Comparison of ENCODE assay signal across 10 cellular contexts in genomic region chr6:42316390-42316970, GRCh38.
A peak's percentile ranks its signal among the peaks of the same experiment; 100 is the strongest.
DNase-seq lines count a peak whose midpoint lies in the region; ATAC-seq and TF ChIP-seq lines count a peak whose summit lies in the region.
"Had no signal": no experiment of that assay in that cellular context is flagged by ENCODE, and none has a peak within 500 bp of the region (broad histone marks: within the 10 kb centered on the region; RNA-seq: fewer than 3 reads in every experiment).

No MANE protein-coding gene starts in this region.

- H3K9me3 Mint-ChIP-seq in activated CD4-positive, alpha-beta memory T cell treated with anti-CD3 and anti-CD28 coated beads, Interleukin-2, amount 10 ng/mL, durations not matched to agents 7 days and 5 days, result no peaks in the 10 kb centered on the region

- no peak overlapping the region for H3K4me3 Mint-ChIP-seq in activated CD4-positive, alpha-beta memory T cell treated with anti-CD3 and anti-CD28 coated beads, Interleukin-2, amount 10 ng/mL, durations not matched to agents 7 days and 5 days

- peaks cover 7 to 48% of the 10 kb centered on the region in 2 donors for H3K4me1 ChIP-seq in left lung

- no peak overlapping the region for H3K4me3 ChIP-seq in left lung
- H3K4me3 ChIP-seq: skin epidermis had no signal

- H3K36me3 Mint-ChIP-seq in activated CD4-positive, alpha-beta memory T cell treated with anti-CD3 and anti-CD28 coated beads, Interleukin-2, amount 10 ng/mL, durations not matched to agents 7 days and 5 days (ENCODE audit: low read depth), result peaks cover 13% of the 10 kb centered on the region

- H3K27me3 ChIP-seq in left lung, result no peaks in the 10 kb centered on the region

- H3K27ac Mint-ChIP-seq in activated CD4-positive, alpha-beta memory T cell treated with anti-CD3 and anti-CD28 coated beads, Interleukin-2, amount 10 ng/mL, durations not matched to agents 7 days and 5 days, result peak overlapping the region; percentile 55

- CTCF ChIA-PET in activated CD4-positive, alpha-beta memory T cell treated with anti-CD3 and anti-CD28 coated beads, Interleukin-2, amount 10 ng/mL, durations not matched to agents 7 days and 5 days (lab: Charles Lee), result interaction anchor here (1.5 kb wide), 1 partner anchor 231 kb away, joined by 8 read pairs; no protein-coding TSS in a partner anchor

- H3K27me3 Mint-ChIP-seq in activated CD4-positive, alpha-beta memory T cell treated with anti-CD3 and anti-CD28 coated beads, Interleukin-2, amount 10 ng/mL, durations not matched to agents 7 days and 5 days, result no peaks in the 10 kb centered on the region

- intact Hi-C loops in left lung (cut with DNase I), result no loop called here

- H3K4me1 Mint-ChIP-seq in activated CD4-positive, alpha-beta memory T cell treated with anti-CD3 and anti-CD28 coated beads, Interleukin-2, amount 10 ng/mL, durations not matched to agents 7 days and 5 days, result peaks cover 70% of the 10 kb centered on the region

- H3K9me3 ChIP-seq in left lung, result no peaks in the 10 kb centered on the region

- DNase-seq in Ammon's horn (ENCODE audit: low spot score) (peak; percentile 27), HS-5 (ENCODE audit: low read depth) (peak; percentile 65), left lung (peak in 1 of 2 donors; percentile 70), DMS 273 treated with DMSO at 0.1 percent for 48 hours (lab: John Stamatoyannopoulos, UW) (no peak), NCI-H2081 treated with DMSO at 0.1 percent for 48 hours (lab: John Stamatoyannopoulos, UW) (no peak), amniotic stem cell (lab: John Stamatoyannopoulos, UW) (no peak)
- no peak for DNase-seq in activated CD4-positive, alpha-beta memory T cell treated with anti-CD3 and anti-CD28 coated beads, Interleukin-2, amount 10 ng/mL, durations not matched to agents 7 days and 5 days
- DNase-seq: NCI-H1694 treated with DMSO at 0.1 percent for 48 hours had no signal

- H3K27ac ChIP-seq in left lung, result peak overlapping the region; percentile 72 to 96

- peak; percentile 64 for ATAC-seq in left lung
- ATAC-seq in GM21723 (IDR thresholded peaks at IDR 0.05; ENCODE audit: unreplicated experiment), result no peak

- POLR2A ChIA-PET in activated CD4-positive, alpha-beta memory T cell treated with anti-CD3 and anti-CD28 coated beads, Interleukin-2, amount 10 ng/mL, durations not matched to agents 7 days and 5 days (lab: Charles Lee), result interaction anchor here (0.6 to 1.0 kb wide), 2 partner anchors 16 to 136 kb away, joined by 3 read pairs; no protein-coding TSS in a partner anchor

- TF ChIP-seq CTCF in left lung (IDR thresholded peaks at IDR 0.05), result no peak

- H3K36me3 ChIP-seq in left lung, result no peaks in the 10 kb centered on the region

Comparison
In these comparisons a context has a peak if more than half of its experiments do, and no peak if none do; other contexts are left out.
1. DNase-seq: peak in Ammon's horn (single experiment) and HS-5 (single experiment); none in activated CD4-positive, alpha-beta memory T cell treated with anti-CD3 and anti-CD28 coated beads, Interleukin-2, amount 10 ng/mL, durations not matched to agents 7 days and 5 days (single experiment), DMS 273 treated with DMSO at 0.1 percent for 48 hours (single experiment), NCI-H2081 treated with DMSO at 0.1 percent for 48 hours (single experiment) and amniotic stem cell (single experiment).